Comparison of ENCODE assay signal across 1 cellular context in genomic region chr3:142723968-142724681, GRCh38.
TF ChIP-seq lines count a peak whose summit lies in the region.

TSS of gene TRPC1 (plus strand) at chr3:142724034. CDS start at chr3:142724560, 526 bp downstream.

TF ChIP-seq in HepG2, 621 proteins besides CTCF, POLR2A, EP300 and RAD21 (continued from another document and continues in another):
- TF ChIP-seq TFAP4 (IDR thresholded peaks at IDR 0.05; ENCODE audit: borderline replicate concordance, low read depth) (no peak; the same call in 1 of the 2 replicates), MYC (CRISPR knock-in tag; IDR thresholded peaks at IDR 0.05; ENCODE audit: borderline replicate concordance) (no peak), KLF9 (CRISPR knock-in tag; IDR thresholded peaks at IDR 0.05; ENCODE audit: low read depth) (no peak), NR2F6 (IDR thresholded peaks at IDR 0.05) (no peak; the same call in 1 of the 2 replicates), NR2F6 (CRISPR knock-in tag; IDR thresholded peaks at IDR 0.05) (no peak; the same call in 1 of the 2 replicates), STAT5B (CRISPR knock-in tag; IDR thresholded peaks at IDR 0.05) (no peak), ATF7 (IDR thresholded peaks at IDR 0.05) (no peak), ATF7 (CRISPR knock-in tag; IDR thresholded peaks at IDR 0.05) (no peak), ZNF124 (CRISPR knock-in tag; IDR thresholded peaks at IDR 0.05) (peak; percentile 26; the same call in 1 of the 2 replicates), TAF1 (CRISPR knock-in tag; IDR thresholded peaks at IDR 0.05) (peak; percentile 63), CCDC6 (CRISPR knock-in tag; IDR thresholded peaks at IDR 0.05) (peak; percentile 69), FOXJ3 (CRISPR knock-in tag; IDR thresholded peaks at IDR 0.05; ENCODE audit: borderline replicate concordance) (no peak), ZNF432 (CRISPR knock-in tag; IDR thresholded peaks at IDR 0.05; ENCODE audit: borderline replicate concordance) (no peak), ZSCAN20 (CRISPR knock-in tag; IDR thresholded peaks at IDR 0.05; ENCODE audit: borderline replicate concordance) (no peak), SNAPC2 (CRISPR knock-in tag; IDR thresholded peaks at IDR 0.05) (no peak), KAT8 (CRISPR knock-in tag; IDR thresholded peaks at IDR 0.05) (0 out of 2 replicates have a peak, but pooled peaks have one; percentile 0), CCAR2 (optimal IDR thresholded peaks at IDR 0.05; ENCODE audit: low read depth, low read length) (no peak), NR0B2 (CRISPR knock-in tag; IDR thresholded peaks at IDR 0.05) (no peak), ZKSCAN1 (IDR thresholded peaks at IDR 0.05; ENCODE audit: low read length) (no peak), HOXA3 (CRISPR knock-in tag; IDR thresholded peaks at IDR 0.05) (peak; percentile 62), ZNF232 (CRISPR knock-in tag; IDR thresholded peaks at IDR 0.05; ENCODE audit: borderline replicate concordance) (no peak), BRF2 (CRISPR knock-in tag; IDR thresholded peaks at IDR 0.05) (no peak), RARA (CRISPR knock-in tag; IDR thresholded peaks at IDR 0.05) (peak; percentile 32; the same call in 1 of the 2 replicates), CHD4 (IDR thresholded peaks at IDR 0.05; ENCODE audit: borderline replicate concordance, low read length) (no peak), ZGPAT (CRISPR knock-in tag; IDR thresholded peaks at IDR 0.05) (peak; percentile 62; the same call in 1 of the 2 replicates), CEBPG (CRISPR knock-in tag; IDR thresholded peaks at IDR 0.05) (no peak), ZMYM2 (CRISPR knock-in tag; IDR thresholded peaks at IDR 0.05) (no peak), ZNF446 (CRISPR knock-in tag; IDR thresholded peaks at IDR 0.05) (peak; percentile 6; the same call in 1 of the 2 replicates), KLF16 (CRISPR knock-in tag; IDR thresholded peaks at IDR 0.05) (peak in 1 of 2 experiments; percentile 12; a peak in 1 of 4 replicates), ATM (IDR thresholded peaks at IDR 0.05; ENCODE audit: borderline replicate concordance) (no peak), SALL1 (CRISPR knock-in tag; IDR thresholded peaks at IDR 0.05) (no peak; the same call in 1 of the 2 replicates), ZKSCAN8 (CRISPR knock-in tag; IDR thresholded peaks at IDR 0.05; ENCODE audit: borderline replicate concordance) (0 out of 2 replicates have a peak, but pooled peaks have one; percentile 16), TBX3 (IDR thresholded peaks at IDR 0.05; ENCODE audit: borderline replicate concordance) (no peak), ZNF7 (CRISPR knock-in tag; IDR thresholded peaks at IDR 0.05) (no peak), ZNF564 (CRISPR knock-in tag; IDR thresholded peaks at IDR 0.05) (0 out of 2 replicates have a peak, but pooled peaks have one; percentile 28), DNMT3B (CRISPR knock-in tag; conservative IDR thresholded peaks at IDR 0.05) (0 out of 2 replicates have a peak, but pooled peaks have one; percentile 19), PHF21A (CRISPR knock-in tag; IDR thresholded peaks at IDR 0.05) (no peak), NR1H2 (CRISPR knock-in tag; IDR thresholded peaks at IDR 0.05; ENCODE audit: borderline replicate concordance, low read depth) (no peak), DRAP1 (CRISPR knock-in tag; IDR thresholded peaks at IDR 0.05) (0 out of 2 replicates have a peak, but pooled peaks have one; percentile 33), ZNF770 (CRISPR knock-in tag; IDR thresholded peaks at IDR 0.05) (no peak), KLF6 (CRISPR knock-in tag; IDR thresholded peaks at IDR 0.05) (peak; percentile 39; the same call in 1 of the 2 replicates), IKZF5 (CRISPR knock-in tag; IDR thresholded peaks at IDR 0.05) (no peak), NPAS2 (CRISPR knock-in tag; IDR thresholded peaks at IDR 0.05; ENCODE audit: borderline replicate concordance) (no peak), ZNF747 (CRISPR knock-in tag; IDR thresholded peaks at IDR 0.05; ENCODE audit: borderline replicate concordance) (peak; percentile 33; the same call in 1 of the 2 replicates), BRCA1 (CRISPR knock-in tag; IDR thresholded peaks at IDR 0.05) (peak; percentile 51; the same call in 1 of the 2 replicates), KMT2A (CRISPR knock-in tag; IDR thresholded peaks at IDR 0.05) (peak; percentile 38; the same call in 1 of the 2 replicates), TARDBP (CRISPR knock-in tag; IDR thresholded peaks at IDR 0.05) (peak; percentile 56; the same call in 1 of the 2 replicates), ZNF335 (CRISPR knock-in tag; IDR thresholded peaks at IDR 0.05) (no peak), HOXA7 (CRISPR knock-in tag; IDR thresholded peaks at IDR 0.05) (no peak), MAF1 (CRISPR knock-in tag; IDR thresholded peaks at IDR 0.05; ENCODE audit: borderline replicate concordance) (no peak), ZSCAN5A (CRISPR knock-in tag; IDR thresholded peaks at IDR 0.05; ENCODE audit: borderline replicate concordance) (0 out of 2 replicates have a peak, but pooled peaks have one; percentile 41), ZNF337 (CRISPR knock-in tag; IDR thresholded peaks at IDR 0.05; ENCODE audit: borderline replicate concordance, low read depth) (no peak), MED1 (CRISPR knock-in tag; IDR thresholded peaks at IDR 0.05) (peak; percentile 48; the same call in 1 of the 2 replicates), SMAD3 (CRISPR knock-in tag; IDR thresholded peaks at IDR 0.05) (no peak), ATF2 (CRISPR knock-in tag; IDR thresholded peaks at IDR 0.05) (peak; percentile 49; the same call in 1 of the 2 replicates), MZF1 (CRISPR knock-in tag; IDR thresholded peaks at IDR 0.05; ENCODE audit: borderline replicate concordance) (no peak), POLR2AphosphoS5 (IDR thresholded peaks at IDR 0.05; ENCODE audit: low read depth, low read length) (peak; percentile 94), HBP1 (CRISPR knock-in tag; IDR thresholded peaks at IDR 0.05; ENCODE audit: low read depth) (0 out of 2 replicates have a peak, but pooled peaks have one; percentile 11), ZNF720 (CRISPR knock-in tag; IDR thresholded peaks at IDR 0.05) (no peak), HMG20B (CRISPR knock-in tag; conservative IDR thresholded peaks at IDR 0.05) (0 out of 2 replicates have a peak, but pooled peaks have one; percentile 10), ATF7-NPFF (CRISPR knock-in tag; IDR thresholded peaks at IDR 0.05; ENCODE audit: low read depth) (peak; percentile 66; the same call in 1 of the 2 replicates), ZFY (CRISPR knock-in tag; IDR thresholded peaks at IDR 0.05) (peak; percentile 84), ZNF577 (CRISPR knock-in tag; IDR thresholded peaks at IDR 0.05; ENCODE audit: borderline replicate concordance, low read depth) (no peak), MXD1 (CRISPR knock-in tag; IDR thresholded peaks at IDR 0.05) (0 out of 2 replicates have a peak, but pooled peaks have one; percentile 25), KDM4B (CRISPR knock-in tag; IDR thresholded peaks at IDR 0.05) (0 out of 2 replicates have a peak, but pooled peaks have one; percentile 57), ZFP62 (CRISPR knock-in tag; IDR thresholded peaks at IDR 0.05) (no peak)
